ENCODE assay signal across 10 cellular contexts in genomic region chr4:26048378-26048882, GRCh38.
A peak's percentile ranks its signal among the peaks of the same experiment; 100 is the strongest.
DNase-seq lines count a peak whose midpoint lies in the region; ATAC-seq and TF ChIP-seq lines count a peak whose summit lies in the region.
"Had no signal": no experiment of that assay in that cellular context is flagged by ENCODE, and none has a peak within 500 bp of the region (broad histone marks: within the 10 kb centered on the region; RNA-seq: fewer than 3 reads in every experiment).

No MANE protein-coding gene starts in this region.

- peak; percentile 56 for ATAC-seq in esophagus mucosa
- peak in 1 of 2 donors; percentile 84 for ATAC-seq in upper lobe of left lung (ENCODE audit: low FRiP score in 2 of 2)
- ATAC-seq in GM18498 (IDR thresholded peaks at IDR 0.05; ENCODE audit: unreplicated experiment): no peak
- ATAC-seq in GM18870 (IDR thresholded peaks at IDR 0.05; ENCODE audit: unreplicated experiment): no peak

- no peaks in the 10 kb centered on the region for H3K9me3 ChIP-seq in muscle layer of duodenum (ENCODE audit: control insufficient read depth in 1 of 2, low read length in 2 of 2)
- H3K9me3 ChIP-seq in upper lobe of left lung: no peaks in the 10 kb centered on the region
- H3K9me3 ChIP-seq: HAP-1 had no signal

- no peak for TF ChIP-seq EP300 in upper lobe of left lung (IDR thresholded peaks at IDR 0.05)

- WGBS in upper lobe of left lung, 2 donors: 59 to 62% methylated on average over 12 of the region's 12 CpGs

- peaks cover 16 to 17% of the 10 kb centered on the region in 2 donors for H3K4me1 ChIP-seq in muscle layer of duodenum (ENCODE audit: control insufficient read depth in 1 of 2, insufficient read depth in 2 of 2, low read length in 2 of 2)
- H3K4me1 ChIP-seq in upper lobe of left lung: peaks cover 0 to 4% (median 2%) of the 10 kb centered on the region in 4 donors
- H3K4me1 ChIP-seq: HAP-1 had no signal

- no peaks in the 10 kb centered on the region for H3K36me3 ChIP-seq in muscle layer of duodenum (ENCODE audit: control insufficient read depth in 1 of 2, insufficient read depth in 2 of 2, low read length in 2 of 2)
- H3K36me3 ChIP-seq in upper lobe of left lung: no peaks in the 10 kb centered on the region
- H3K36me3 ChIP-seq: HAP-1 had no signal

- TF ChIP-seq POLR2A in upper lobe of left lung (IDR thresholded peaks at IDR 0.05): no peak

- H3K27ac ChIP-seq in muscle layer of duodenum (ENCODE audit: low read length) (peak overlapping the region; percentile 87), upper lobe of left lung (peak overlapping the region; percentile 50 to 72 (median 67))

- no peak for TF ChIP-seq CTCF in upper lobe of left lung (IDR thresholded peaks at IDR 0.05)

- peak; percentile 42 for DNase-seq in NCI-H226
- no peak for DNase-seq in upper lobe of left lung
- DNase-seq in NCI-H2227 (lab: John Stamatoyannopoulos, UW; ENCODE audit: unreplicated experiment): no peak
- DNase-seq in NCI-H510A treated with DMSO at 0.1 percent for 48 hours (lab: John Stamatoyannopoulos, UW): no peak
- DNase-seq: KG1 had no signal

- H3K4me3 ChIP-seq in muscle layer of duodenum (ENCODE audit: low read depth in 1 of 2, low read length in 2 of 2) (no peak overlapping the region), upper lobe of left lung (no peak overlapping the region)
- H3K4me3 ChIP-seq: HAP-1 had no signal

- H3K27me3 ChIP-seq in muscle layer of duodenum (ENCODE audit: low read depth, low read length) (no peaks in the 10 kb centered on the region), upper lobe of left lung (no peaks in the 10 kb centered on the region)
